8 cellular contexts compared by ENCODE assay signal in the genomic region with DNA sequence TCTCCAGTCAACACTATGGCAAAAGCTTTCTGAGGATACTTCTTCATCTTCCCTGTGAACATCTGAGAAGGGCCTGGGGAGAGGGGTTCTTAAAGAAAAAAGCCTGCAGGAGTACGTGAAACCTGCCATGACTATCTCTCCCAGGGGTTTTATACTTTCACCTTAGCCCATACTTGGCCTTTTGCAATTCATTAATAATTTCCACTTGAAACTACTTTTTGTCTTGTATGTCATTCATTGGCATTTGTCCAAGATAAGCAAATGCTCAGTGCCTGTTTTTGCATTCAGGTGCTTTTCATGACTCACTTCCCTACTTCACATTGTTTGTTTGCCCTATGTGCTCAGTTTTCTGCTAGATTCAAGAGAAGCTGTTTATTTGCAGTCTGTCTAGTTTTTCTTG.
DNase-seq lines count a peak whose midpoint lies in the region; ATAC-seq lines count a peak whose summit lies in the region.

No MANE protein-coding gene starts in this region.

- peak; percentile 69 for ATAC-seq in GM21515 (IDR thresholded peaks at IDR 0.05; ENCODE audit: unreplicated experiment)

- peak; percentile 93 for DNase-seq in DMS53 treated with DMSO at 0.1 percent for 48 hours (lab: John Stamatoyannopoulos, UW; ENCODE audit: unreplicated experiment)
- peak; percentile 42 for DNase-seq in HS-27A (ENCODE audit: low read depth)
- peak; percentile 90 to 91 for DNase-seq in SHP77 (lab: John Stamatoyannopoulos, UW)
- DNase-seq in lung microvascular endothelial cell (ENCODE audit: low read depth in 2 of 2), result peak; percentile 98 to 99
- DNase-seq in activated gamma-delta T cell (lab: John Stamatoyannopoulos, UW), result no peak
- no peak for DNase-seq in effector CD4-positive, alpha-beta T cell
- DNase-seq in mesenteric fat pad (ENCODE audit: low spot score), result no peak

Comparison
In these comparisons a context has a peak if more than half of its experiments do, and no peak if none do; other contexts are left out.
1. DNase-seq: peak in DMS53 treated with DMSO at 0.1 percent for 48 hours (single experiment), HS-27A (single experiment), SHP77 (2 of 2) and lung microvascular endothelial cell (2 of 2); none in activated gamma-delta T cell (single experiment), effector CD4-positive, alpha-beta T cell (single experiment) and mesenteric fat pad (single experiment).